Comparison of ENCODE assay signal across 9 cellular contexts in the genomic region with DNA sequence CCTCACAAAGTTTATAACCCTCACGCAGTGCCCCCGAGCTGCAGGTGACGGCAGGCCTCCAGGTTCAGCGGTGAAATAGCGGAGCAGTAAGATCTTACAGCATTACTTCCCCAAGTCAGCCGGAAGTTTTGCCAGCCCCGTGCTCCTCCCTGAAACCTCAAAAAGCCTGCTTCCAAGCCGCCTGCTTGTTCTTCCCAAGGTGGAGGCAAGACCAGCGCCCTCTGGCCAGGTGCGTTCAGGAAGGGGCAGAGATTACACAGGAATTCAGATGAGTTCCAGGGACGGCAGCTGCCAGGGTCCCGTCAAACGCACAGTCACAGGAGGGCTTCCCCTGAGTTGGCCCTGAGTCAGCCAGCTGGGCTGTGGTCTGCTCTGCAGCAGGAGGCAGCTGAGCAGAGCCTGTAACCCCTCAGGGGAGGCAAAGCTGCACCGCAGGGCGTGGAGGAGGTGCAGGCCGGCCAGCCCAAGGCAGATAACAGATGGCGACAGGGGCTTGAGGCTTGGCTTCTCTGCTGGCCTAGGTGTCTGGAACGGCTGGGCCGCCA.
DNase-seq lines count a peak whose midpoint lies in the region; ATAC-seq and TF ChIP-seq lines count a peak whose summit lies in the region.
"Had no signal": no experiment of that assay in that cellular context is flagged by ENCODE, and none has a peak within 500 bp of the region (broad histone marks: within the 10 kb centered on the region; RNA-seq: fewer than 3 reads in every experiment).

No MANE protein-coding gene starts in this region.

- H3K27me3 ChIP-seq in MM.1S (replicated peaks; ENCODE audit: insufficient read depth, low read length): no peaks in the 10 kb centered on the region

- no peaks in the 10 kb centered on the region for H3K9me3 ChIP-seq in MM.1S (replicated peaks; ENCODE audit: insufficient read depth, low read length)

- no peaks in the 10 kb centered on the region for H3K9me3 Mint-ChIP-seq in activated CD8-positive, alpha-beta T cell treated with anti-CD3 and anti-CD28 coated beads for 36 hours
- H3K9me3 Mint-ChIP-seq: CD4-positive, CD25-positive, alpha-beta regulatory T cell had no signal

- no peaks in the 10 kb centered on the region for H4K20me1 ChIP-seq in MM.1S (ENCODE audit: insufficient read depth, low read length)

- H2AFZ ChIP-seq in MM.1S (ENCODE audit: low read length): no peak overlapping the region

- no peak overlapping the region for H3K4me3 ChIP-seq in MM.1S (ENCODE audit: low read length)

- DNase-seq in stimulated activated CD4-positive, alpha-beta T cell treated with anti-CD3 and anti-CD28 coated beads, Interleukin-15, amount 100 ng/mL, for 24 hours: peak; percentile 8
- DNase-seq in stimulated activated CD4-positive, alpha-beta T cell treated with anti-CD3 and anti-CD28 coated beads, Interleukin-2, amount 100 ng/mL, for 48 hours: no peak
- DNase-seq in activated CD8-positive, alpha-beta T cell treated with anti-CD3 and anti-CD28 coated beads for 36 hours: peak; percentile 55
- DNase-seq in MM.1S (no peak), left lobe of liver (ENCODE audit: low spot score) (no peak), HEK293T (ENCODE audit: extremely low spot score) (no peak), NCI-H345 treated with DMSO at 0.1 percent for 48 hours (lab: John Stamatoyannopoulos, UW; ENCODE audit: unreplicated experiment) (no peak)
- DNase-seq: CD4-positive, CD25-positive, alpha-beta regulatory T cell had no signal

- POLR2A ChIA-PET in activated CD8-positive, alpha-beta T cell treated with anti-CD3 and anti-CD28 coated beads for 36 hours (lab: Charles Lee): no interaction called here
- POLR2A ChIA-PET in HEK293T (lab: Yijun Ruan, JAX): no interaction called here

- H3F3A ChIP-seq in MM.1S (ENCODE audit: insufficient read depth, low read length): no peaks in the 10 kb centered on the region

- H3K4me1 ChIP-seq in MM.1S (ENCODE audit: low read length): no peaks in the 10 kb centered on the region

- H3K9ac ChIP-seq in MM.1S (ENCODE audit: low read length): no peak overlapping the region

- ATAC-seq in HG03139 (IDR thresholded peaks at IDR 0.05; ENCODE audit: unreplicated experiment) (peak; percentile 95), left lobe of liver (no peak)
- ATAC-seq in activated CD8-positive, alpha-beta T cell treated with anti-CD3 and anti-CD28 coated beads for 36 hours: peak; percentile 87

- H3K79me2 ChIP-seq in MM.1S (ENCODE audit: low read length): no peaks in the 10 kb centered on the region

- H3K36me3 ChIP-seq in MM.1S (replicated peaks; ENCODE audit: insufficient read depth, low read length): no peaks in the 10 kb centered on the region

- no peak for TF ChIP-seq CTCF in activated CD8-positive, alpha-beta T cell treated with anti-CD3 and anti-CD28 coated beads for 36 hours (IDR thresholded peaks at IDR 0.05)
- no peak for TF ChIP-seq CTCF in MM.1S (IDR thresholded peaks at IDR 0.05; ENCODE audit: low read length)

- no peak overlapping the region for H3K27ac ChIP-seq in MM.1S (ENCODE audit: low read length)

- peaks cover 6% of the 10 kb centered on the region for H3K4me1 Mint-ChIP-seq in activated CD8-positive, alpha-beta T cell treated with anti-CD3 and anti-CD28 coated beads for 36 hours (ENCODE audit: low read depth)

- H3K4me2 ChIP-seq in MM.1S (ENCODE audit: low read depth, low read length): no peak overlapping the region

- no peak overlapping the region for H3K27ac Mint-ChIP-seq in activated CD8-positive, alpha-beta T cell treated with anti-CD3 and anti-CD28 coated beads for 36 hours
- H3K27ac Mint-ChIP-seq: CD4-positive, CD25-positive, alpha-beta regulatory T cell had no signal

- no peaks in the 10 kb centered on the region for H3K9me2 ChIP-seq in MM.1S (replicated peaks; ENCODE audit: insufficient read depth, low read length)

- CTCF ChIA-PET in activated CD8-positive, alpha-beta T cell treated with anti-CD3 and anti-CD28 coated beads for 36 hours (lab: Charles Lee): interaction anchor here (0.6 kb wide), 1 partner anchor 305 kb away, joined by 3 read pairs; no protein-coding TSS in a partner anchor
- CTCF ChIA-PET in HEK293T (lab: Yijun Ruan, JAX): no interaction called here

- H3K4me3 Mint-ChIP-seq in activated CD8-positive, alpha-beta T cell treated with anti-CD3 and anti-CD28 coated beads for 36 hours: no peak overlapping the region

- H3K27me3 Mint-ChIP-seq in activated CD8-positive, alpha-beta T cell treated with anti-CD3 and anti-CD28 coated beads for 36 hours: peaks cover 3% of the 10 kb centered on the region

- H3K36me3 Mint-ChIP-seq in activated CD8-positive, alpha-beta T cell treated with anti-CD3 and anti-CD28 coated beads for 36 hours (ENCODE audit: low read depth): no peaks in the 10 kb centered on the region

- intact Hi-C loops in activated CD8-positive, alpha-beta T cell treated with anti-CD3 and anti-CD28 coated beads for 36 hours (cut with micrococcal nuclease): no loop called here

TF ChIP-seq in HEK293T, 16 proteins besides CTCF, POLR2A, EP300 and RAD21:
- TF ChIP-seq BHLHE40 (IDR thresholded peaks at IDR 0.05; ENCODE audit: borderline replicate concordance) (no peak), L3MBTL2 (conservative IDR thresholded peaks at IDR 0.05) (no peak)
- TF ChIP-seq, protein P1, sequence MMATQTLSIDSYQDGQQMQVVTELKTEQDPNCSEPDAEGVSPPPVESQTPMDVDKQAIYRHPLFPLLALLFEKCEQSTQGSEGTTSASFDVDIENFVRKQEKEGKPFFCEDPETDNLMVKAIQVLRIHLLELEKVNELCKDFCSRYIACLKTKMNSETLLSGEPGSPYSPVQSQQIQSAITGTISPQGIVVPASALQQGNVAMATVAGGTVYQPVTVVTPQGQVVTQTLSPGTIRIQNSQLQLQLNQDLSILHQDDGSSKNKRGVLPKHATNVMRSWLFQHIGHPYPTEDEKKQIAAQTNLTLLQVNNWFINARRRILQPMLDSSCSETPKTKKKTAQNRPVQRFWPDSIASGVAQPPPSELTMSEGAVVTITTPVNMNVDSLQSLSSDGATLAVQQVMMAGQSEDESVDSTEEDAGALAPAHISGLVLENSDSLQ (IDR thresholded peaks at IDR 0.05): no peak

Comparison
In these comparisons a context has a peak if more than half of its experiments do, and no peak if none do; other contexts are left out.
1. DNase-seq: peak in stimulated activated CD4-positive, alpha-beta T cell treated with anti-CD3 and anti-CD28 coated beads, Interleukin-15, amount 100 ng/mL, for 24 hours (single experiment) and activated CD8-positive, alpha-beta T cell treated with anti-CD3 and anti-CD28 coated beads for 36 hours (single experiment); none in stimulated activated CD4-positive, alpha-beta T cell treated with anti-CD3 and anti-CD28 coated beads, Interleukin-2, amount 100 ng/mL, for 48 hours (0 of 2), MM.1S (single experiment), left lobe of liver (single experiment), HEK293T (single experiment) and NCI-H345 treated with DMSO at 0.1 percent for 48 hours (single experiment).